In the genomic region with DNA sequence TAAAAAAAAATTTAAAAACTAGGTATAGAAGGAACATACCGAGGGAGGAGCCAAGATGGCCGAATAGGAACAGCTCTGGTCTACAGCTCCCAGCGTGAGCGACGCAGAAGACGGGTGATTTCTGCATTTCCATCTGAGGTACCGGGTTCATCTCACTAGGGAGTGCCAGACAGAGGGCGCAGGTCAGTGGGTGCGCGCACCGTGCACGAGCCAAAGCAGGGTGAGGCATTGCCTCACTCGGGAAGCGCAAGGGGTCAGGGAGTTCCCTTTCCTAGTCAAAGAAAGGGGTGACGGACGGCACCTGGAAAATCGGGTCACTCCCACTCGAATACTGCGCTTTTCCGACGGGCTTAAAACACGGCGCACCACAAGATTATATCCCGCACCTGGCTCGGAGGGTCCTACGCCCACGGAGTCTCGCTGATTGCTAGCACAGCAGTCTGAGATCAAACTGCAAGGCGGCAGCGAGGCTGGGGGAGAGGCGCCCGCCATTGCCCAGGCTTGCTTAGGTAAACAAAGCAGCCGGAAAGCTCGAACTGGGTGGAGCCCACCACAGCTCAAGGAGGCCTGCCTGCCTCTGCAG, we compare ENCODE assay signal across 8 cellular contexts. TPM values are rescaled to one million over a fixed set of nuclear protein-coding genes. Genes with fewer than 3 reads are reported as not detected.
A peak's percentile ranks its signal among the peaks of the same experiment; 100 is the strongest.
DNase-seq lines count a peak whose midpoint lies in the region; ATAC-seq and TF ChIP-seq lines count a peak whose summit lies in the region.
"Not testable (repeated sequence)": the region's sequence is repeated elsewhere in the genome, so short reads cannot be mapped to it uniquely, and the experiment has no call there.

No MANE protein-coding gene starts in this region.

- not testable (repeated sequence) for H3K4me1 ChIP-seq in CD8-positive, alpha-beta memory T cell (ENCODE audit: insufficient read depth, low read length); iPS-15b (ENCODE audit: control insufficient read depth, insufficient read depth, low read length); subcutaneous abdominal adipose tissue (ENCODE audit: control insufficient read depth in 5 of 5, insufficient read depth in 5 of 5, low read length in 5 of 5)

- not testable (repeated sequence) for H3K27me3 Mint-ChIP-seq in CD8-positive, alpha-beta memory T cell; WTC11 (ENCODE audit: low read depth); neural crest cell (ENCODE audit: low read depth)

- not testable (repeated sequence) for ATAC-seq in WTC11

- H3K27me3 ChIP-seq in CD8-positive, alpha-beta memory T cell (ENCODE audit: insufficient read depth, low read length, poor library complexity, severe bottlenecking); iPS-15b (ENCODE audit: control insufficient read depth, insufficient read depth, low read length); subcutaneous abdominal adipose tissue (ENCODE audit: control insufficient read depth in 5 of 5, insufficient read depth in 4 of 5, low read length in 5 of 5): not testable (repeated sequence)

- H3K9me3 Mint-ChIP-seq in CD8-positive, alpha-beta memory T cell; WTC11; neural crest cell: not testable (repeated sequence)

- not testable (repeated sequence) for H3K27ac ChIP-seq in CD8-positive, alpha-beta memory T cell (ENCODE audit: low read depth, low read length); coronary artery; subcutaneous abdominal adipose tissue (ENCODE audit: low read depth, low read length)

- not testable (repeated sequence) for TF ChIP-seq CTCF in WTC11 (IDR thresholded peaks at IDR 0.05); coronary artery (IDR thresholded peaks at IDR 0.05); neural crest cell (conservative IDR thresholded peaks at IDR 0.05)

- CTCF ChIA-PET in CD8-positive, alpha-beta memory T cell (lab: Charles Lee): not testable (repeated sequence)
- CTCF ChIA-PET in WTC11 (lab: Charles Lee): interaction anchor here (2.0 kb wide), 1 partner anchor 19 kb away, joined by 4 read pairs; a partner anchor contains a TSS

- H3K9ac ChIP-seq in iPS-15b (ENCODE audit: low read depth, low read length): peak overlapping the region; percentile 71
- not testable (repeated sequence) for H3K9ac ChIP-seq in subcutaneous abdominal adipose tissue (ENCODE audit: low read length in 5 of 5)

- not testable (repeated sequence) for H3K36me3 ChIP-seq in CD8-positive, alpha-beta memory T cell (ENCODE audit: insufficient read depth, low read length); iPS-15b (ENCODE audit: control insufficient read depth, insufficient read depth, low read length); subcutaneous abdominal adipose tissue (ENCODE audit: control insufficient read depth in 5 of 5, insufficient read depth in 5 of 5, low read length in 5 of 5)

- peak in 4 of 5 donors; percentile 5 to 53 (median 40) for DNase-seq in CD8-positive, alpha-beta memory T cell
- peak; percentile 19 for DNase-seq in NCI-H146 (lab: John Stamatoyannopoulos, UW)
- DNase-seq in WTC11 (ENCODE audit: low spot score): peak; percentile 63
- peak; percentile 64 for DNase-seq in activated effector memory CD4-positive, alpha-beta T cell treated with anti-CD3 and anti-CD28 coated beads, Interleukin-2, amount 50 U/mL, for 16 hours
- not testable (repeated sequence) for DNase-seq in coronary artery (ENCODE audit: low spot score)
- DNase-seq in neural crest cell (ENCODE audit: low read depth, low spot score): peak; percentile 46

- H3K27ac Mint-ChIP-seq in CD8-positive, alpha-beta memory T cell: peak overlapping the region in 7 of 8 donors; percentile 54 to 94 (median 86)
- H3K27ac Mint-ChIP-seq in WTC11: peak overlapping the region; percentile 99
- H3K27ac Mint-ChIP-seq in neural crest cell (ENCODE audit: unreplicated experiment): peak overlapping the region; percentile 100

- H3K4me3 Mint-ChIP-seq in CD8-positive, alpha-beta memory T cell: peak overlapping the region; percentile 54 to 88 (median 73)
- H3K4me3 Mint-ChIP-seq in WTC11 (peak overlapping the region; percentile 84), neural crest cell (peak overlapping the region; percentile 91)

- not testable (repeated sequence) for H3K4me1 Mint-ChIP-seq in CD8-positive, alpha-beta memory T cell
- H3K4me1 Mint-ChIP-seq in WTC11: peaks cover 26% of the 10 kb centered on the region
- H3K4me1 Mint-ChIP-seq in neural crest cell: peaks cover 24% of the 10 kb centered on the region

- POLR2A ChIA-PET in CD8-positive, alpha-beta memory T cell (lab: Charles Lee): not testable (repeated sequence)
- POLR2A ChIA-PET in WTC11 (lab: Charles Lee): interaction anchor here (1.9 to 2.2 kb wide), 2 partner anchors 20 to 113 kb away, joined by 5 to 9 read pairs; a partner anchor contains a TSS

- H3K4me3 ChIP-seq in CD8-positive, alpha-beta memory T cell (ENCODE audit: low read length): not testable (repeated sequence)
- H3K4me3 ChIP-seq in coronary artery (peak overlapping the region; percentile 44), iPS-15b (ENCODE audit: low read depth, low read length) (peak overlapping the region; percentile 81), subcutaneous abdominal adipose tissue (ENCODE audit: low read depth in 1 of 5, low read length in 5 of 5) (peak overlapping the region in 4 of 5 donors; percentile 22 to 50 (median 32))

- not testable (repeated sequence) for H3K9me3 ChIP-seq in CD8-positive, alpha-beta memory T cell (ENCODE audit: low read length); iPS-15b (ENCODE audit: control insufficient read depth, insufficient read depth, low read length); subcutaneous abdominal adipose tissue (ENCODE audit: control insufficient read depth in 5 of 5, low read length in 5 of 5)

- not testable (repeated sequence) for H3K36me3 Mint-ChIP-seq in CD8-positive, alpha-beta memory T cell; WTC11; neural crest cell (ENCODE audit: low read depth)

RNA-seq across cellular contexts. Expression of a gene that starts 19.6 kb away (rescaled TPM):
- 1 to 10 TPM; 2.4 to 3.3 TPM for total RNA-seq in CD8-positive, alpha-beta memory T cell
- 4.5 TPM for polyA plus RNA-seq in CD8-positive, alpha-beta memory T cell
- total RNA-seq in WTC11 (2021) (38.7 to 42.7 TPM (median 41.6 TPM) in 3 replicates), neural crest cell (42.2 and 44.4 TPM in 2 replicates)
